Comparison of ENCODE assay signal across 8 cellular contexts in the genomic region with DNA sequence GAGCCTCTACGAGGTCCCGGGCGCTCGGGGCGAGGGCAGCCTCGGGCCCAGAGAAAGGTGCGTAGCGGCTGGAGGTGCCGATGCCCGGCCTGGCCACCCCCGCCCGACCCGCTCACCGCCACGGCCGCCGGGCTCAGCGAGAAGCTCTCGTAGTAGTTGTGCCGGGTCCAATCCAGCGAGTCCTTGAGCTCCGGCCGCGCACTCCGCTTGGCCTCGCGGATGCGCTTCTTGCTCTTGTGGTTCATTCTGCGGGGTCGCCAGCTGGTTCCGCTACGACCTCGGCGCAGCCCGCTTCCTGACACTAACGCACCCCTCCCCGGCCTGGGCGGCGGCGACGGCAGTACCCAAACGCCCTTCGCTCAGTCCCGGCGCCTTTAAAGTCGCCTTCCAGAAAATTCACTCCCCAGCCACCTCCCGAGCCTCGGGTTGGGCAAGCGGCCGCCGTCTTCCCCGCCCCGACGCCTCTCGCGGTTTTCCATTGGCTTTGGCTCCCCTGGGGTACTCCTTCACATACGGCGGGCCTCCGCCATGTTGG. TPM values are rescaled to one million over a fixed set of nuclear protein-coding genes. Genes with fewer than 3 reads are reported as not detected.
DNase-seq lines count a peak whose midpoint lies in the region; ATAC-seq and TF ChIP-seq lines count a peak whose summit lies in the region.

A gene (minus strand): TSS at position 376 of the 535 bp plus-strand sequence. CDS start 131 bp downstream, at position 245.

- peak within 1 kb of the TSS; percentile 62 for H3K4ac ChIP-seq in trophoblast cell (ENCODE audit: low read depth, low read length)

- peak within 1 kb of the TSS; percentile 90 for H3K14ac ChIP-seq in trophoblast cell (ENCODE audit: low read length)

- H2AFZ ChIP-seq in trophoblast cell (ENCODE audit: insufficient read depth, low read length, poor library complexity), result peak within 1 kb of the TSS; percentile 65

- peak within 1 kb of the TSS; percentile 84 for H2BK5ac ChIP-seq in trophoblast cell (ENCODE audit: low read depth, low read length, poor library complexity)

- peak within 1 kb of the TSS; percentile 87 for H3K27ac ChIP-seq in RWPE2 (ENCODE audit: poor library complexity, severe bottlenecking)
- H3K27ac ChIP-seq in adipose tissue (ENCODE audit: low read depth, low read length), result peak within 1 kb of the TSS; percentile 98
- peak within 1 kb of the TSS; percentile 96 to 100 (median 99) for H3K27ac ChIP-seq in heart right ventricle
- peak within 1 kb of the TSS; percentile 95 for H3K27ac ChIP-seq in trophoblast cell (ENCODE audit: low read depth, low read length)
- peak within 1 kb of the TSS; percentile 98 to 99 for H3K27ac ChIP-seq in uterus

- intact Hi-C loops in heart right ventricle (cut with DNase I), result loop anchor here in 2 of 10 donors (10.0 kb wide), 2 partner anchors 51 to 181 kb away; a partner anchor contains a TSS
- intact Hi-C loops in uterus (cut with DNase I; ENCODE audit: low total_unique reads), result no loop called here

- peak within 1 kb of the TSS; percentile 79 for H4K12ac ChIP-seq in trophoblast cell (ENCODE audit: low read depth, low read length)

- peak; percentile 96 for DNase-seq in GM10266 (ENCODE audit: extremely low spot score)
- peak; percentile 97 for DNase-seq in HCEC 1CT
- DNase-seq in MG63, result peak; percentile 98
- DNase-seq in RWPE2 (ENCODE audit: low spot score), result peak; percentile 97
- DNase-seq in heart right ventricle, result peak; percentile 96 to 97
- peak in 1 of 2 donors; percentile 92 for DNase-seq in trophoblast cell
- DNase-seq in uterus, result peak; percentile 97

- H3K36me3 ChIP-seq in MG63, result peaks cover 58% of the 10 kb centered on the region
- H3K36me3 ChIP-seq in RWPE2 (ENCODE audit: low read depth), result peaks cover 58% of the 10 kb centered on the region
- H3K36me3 ChIP-seq in heart right ventricle, result peaks cover 0 to 62% (median 36%) of the 10 kb centered on the region in 9 donors
- H3K36me3 ChIP-seq in trophoblast cell (ENCODE audit: control insufficient read depth in 1 of 2, insufficient read depth in 2 of 2, low read length in 2 of 2), result peaks cover 22 to 28% of the 10 kb centered on the region in 2 experiments
- H3K36me3 ChIP-seq in uterus, result no peaks in the 10 kb centered on the region

- H3K4me2 ChIP-seq in trophoblast cell (ENCODE audit: low read length), result peak within 1 kb of the TSS; percentile 86

- peaks cover 6% of the 10 kb centered on the region for H3K79me2 ChIP-seq in trophoblast cell (ENCODE audit: control insufficient read depth, insufficient read depth, low read length, poor library complexity)

- H4K91ac ChIP-seq in trophoblast cell (ENCODE audit: low read depth, low read length), result peak within 1 kb of the TSS; percentile 86

- H4K8ac ChIP-seq in trophoblast cell (ENCODE audit: low read depth, low read length), result peak within 1 kb of the TSS; percentile 85

- H3K9ac ChIP-seq in trophoblast cell (ENCODE audit: low read length), result peak within 1 kb of the TSS; percentile 97

- H3K23ac ChIP-seq in trophoblast cell (ENCODE audit: low read length), result no peak within 1 kb of the TSS

- H3K18ac ChIP-seq in trophoblast cell (ENCODE audit: low read length), result peak within 1 kb of the TSS; percentile 65

- H3K4me1 ChIP-seq in RWPE2 (ENCODE audit: insufficient read depth, poor library complexity, severe bottlenecking) (peaks cover 6% of the 10 kb centered on the region), heart right ventricle (peaks cover 13 to 78% (median 64%) of the 10 kb centered on the region in 9 donors), trophoblast cell (ENCODE audit: control insufficient read depth in 1 of 2, insufficient read depth in 2 of 2, low read length in 2 of 2) (no peaks in the 10 kb centered on the region), uterus (peaks cover 8 to 19% of the 10 kb centered on the region in 2 donors)

- peak; percentile 86 to 94 for TF ChIP-seq POLR2A in uterus (IDR thresholded peaks at IDR 0.05)

- peak within 1 kb of the TSS; percentile 61 for H2BK120ac ChIP-seq in trophoblast cell (ENCODE audit: insufficient read depth, low read length, poor library complexity)

- H3K27me3 ChIP-seq in MG63 (no peaks in the 10 kb centered on the region), RWPE2 (ENCODE audit: insufficient read depth, poor library complexity, severe bottlenecking) (no peaks in the 10 kb centered on the region), heart right ventricle (no peaks in the 10 kb centered on the region), trophoblast cell (ENCODE audit: insufficient read depth, low read length) (no peaks in the 10 kb centered on the region), uterus (no peaks in the 10 kb centered on the region)

- H2AK5ac ChIP-seq in trophoblast cell (ENCODE audit: low read length), result no peak within 1 kb of the TSS

- TF ChIP-seq CTCF in GM10266 (IDR thresholded peaks at IDR 0.05; ENCODE audit: control insufficient read depth, insufficient read depth, low read depth, missing control alignments) (no peak), RWPE2 (IDR thresholded peaks at IDR 0.05; ENCODE audit: poor library complexity, severe bottlenecking) (no peak), heart right ventricle (IDR thresholded peaks at IDR 0.05) (no peak), uterus (IDR thresholded peaks at IDR 0.05) (no peak)

- H3K9me3 ChIP-seq in MG63 (no peaks in the 10 kb centered on the region), RWPE2 (ENCODE audit: severe bottlenecking) (no peaks in the 10 kb centered on the region), heart right ventricle (no peaks in the 10 kb centered on the region), trophoblast cell (ENCODE audit: insufficient read depth, low read depth, low read length) (no peaks in the 10 kb centered on the region), uterus (no peaks in the 10 kb centered on the region)

- peak; percentile 91 for ATAC-seq in RWPE2 (ENCODE audit: low read depth)
- ATAC-seq in heart right ventricle, result peak; percentile 93 to 97 (median 95)

- WGBS in adipose tissue, 3 donors, result 0 to 1% (median 0%) methylated on average over 59 of the region's 59 CpGs
- whole genome bisulfite sequencing in heart right ventricle, 2 donors, result 0% methylated on average over 59 of the region's 59 CpGs
- WGBS in trophoblast cell (ENCODE audit: extremely low coverage, insufficient coverage, insufficient read length), result no CpG with 5 or more reads among the region's 59 CpGs

- H3K79me1 ChIP-seq in trophoblast cell (ENCODE audit: low read length), result peaks cover 11% of the 10 kb centered on the region

- H3K4me3 ChIP-seq in MG63, result peak within 1 kb of the TSS; percentile 99
- H3K4me3 ChIP-seq in RWPE2 (ENCODE audit: severe bottlenecking), result peak within 1 kb of the TSS; percentile 83
- H3K4me3 ChIP-seq in heart right ventricle, result peak within 1 kb of the TSS; percentile 72 to 100 (median 88)
- H3K4me3 ChIP-seq in trophoblast cell (ENCODE audit: low read depth, low read length), result peak within 1 kb of the TSS; percentile 99
- peak within 1 kb of the TSS; percentile 91 to 98 for H3K4me3 ChIP-seq in uterus

- no peak within 1 kb of the TSS for H2BK12ac ChIP-seq in trophoblast cell (ENCODE audit: low read length)

RNA-seq across cellular contexts. Expression of the gene that starts here (rescaled TPM):
- total RNA-seq in MG63 (2014; rRNA removed; shearing (Covaris generic); ENCODE audit: low replicate concordance), result 28.2 and 55.1 TPM in 2 replicates
- polyA plus RNA-seq in adipose tissue, result 10 to 100 TPM; 19.3 to 51.5 (median 32.4) TPM
- total RNA-seq in heart right ventricle, result 10 to 100 TPM; 34.6 to 79.3 (median 43.2) TPM
- 10 to 100 TPM; 36.1 to 56.5 TPM for polyA plus RNA-seq in heart right ventricle
- polyA plus RNA-seq in trophoblast cell (2013), result 24.2 and 25.4 TPM in 2 replicates
- total RNA-seq in uterus, result 10 to 100 TPM in 3 of 4 donors, 1 to 10 TPM in 1; 5.9 to 40.8 (median 21.2) TPM
